ENCODE assay signal across 23 cellular contexts in genomic region chr2:173760553-173760952, GRCh38.
DNase-seq lines count a peak whose midpoint lies in the region.
"Had no signal": no experiment of that assay in that cellular context is flagged by ENCODE, and none has a peak within 500 bp of the region (broad histone marks: within the 10 kb centered on the region; RNA-seq: fewer than 3 reads in every experiment).

No MANE protein-coding gene starts in this region.

- DNase-seq in GM03348 (ENCODE audit: low spot score), result peak; percentile 15
- DNase-seq in amniotic epithelial cell (ENCODE audit: low read depth), result peak; percentile 1
- DNase-seq in fibroblast of gingiva (ENCODE audit: low read depth), result peak; percentile 12
- peak; percentile 27 for DNase-seq in renal cortical epithelial cell (ENCODE audit: low read depth)
- no peak for DNase-seq in OCI-M2 (lab: John Stamatoyannopoulos, UW; ENCODE audit: unreplicated experiment)
- no peak for DNase-seq in stimulated activated CD4-positive, alpha-beta T cell treated with anti-CD3 and anti-CD28 coated beads, Interleukin-4, amount 100 ng/mL, for 1 hour
- no peak for DNase-seq in NCI-H345 treated with DMSO at 0.1 percent for 48 hours (lab: John Stamatoyannopoulos, UW; ENCODE audit: unreplicated experiment)
- DNase-seq in SIG-M5 treated with dmso at 0.1 percent for 504 hours (lab: John Stamatoyannopoulos, UW; ENCODE audit: unreplicated experiment), result no peak
- DNase-seq: ACHN; activated CD4-positive, alpha-beta T cell treated with anti-CD3 and anti-CD28 coated beads, Interleukin-2, amount 50 U/mL, for 1 hour; activated naive CD4-positive, alpha-beta T cell treated with anti-CD3 and anti-CD28 coated beads for 36 hours; EL; midbrain; naive thymus-derived CD8-positive, alpha-beta T cell; NCI-H1092; NCI-H1930; NCI-H69; right cardiac atrium; stimulated activated CD4-positive, alpha-beta T cell treated with anti-CD3 and anti-CD28 coated beads, Interleukin-12 subunit alpha, Interleukin-12 subunit beta, amount 100 ng/mL, for 4 hours; stimulated activated CD4-positive, alpha-beta T cell treated with anti-CD3 and anti-CD28 coated beads, Interleukin-4, amount 100 ng/mL, for 4 hours; stimulated activated naive CD4-positive, alpha-beta T cell; T-helper 9 cell; testis had no signal

Comparison
In these comparisons a context has a peak if more than half of its experiments do, and no peak if none do; other contexts are left out.
1. DNase-seq: peak in GM03348 (single experiment), amniotic epithelial cell (single experiment), fibroblast of gingiva (single experiment) and renal cortical epithelial cell (single experiment); none in OCI-M2 (single experiment), stimulated activated CD4-positive, alpha-beta T cell treated with anti-CD3 and anti-CD28 coated beads, Interleukin-4, amount 100 ng/mL, for 1 hour (single experiment), NCI-H345 treated with DMSO at 0.1 percent for 48 hours (single experiment) and SIG-M5 treated with dmso at 0.1 percent for 504 hours (single experiment).